Comparison of ENCODE assay signal across 19 cellular contexts in genomic region chrX:95218964-95219363, GRCh38.
"Had no signal": no experiment of that assay in that cellular context is flagged by ENCODE, and none has a peak within 500 bp of the region (broad histone marks: within the 10 kb centered on the region; RNA-seq: fewer than 3 reads in every experiment).

No MANE protein-coding gene starts in this region.

- H3K4me3 ChIP-seq: esophagus muscularis mucosa, gastrocnemius medialis, heart right ventricle, mucosa of descending colon, spleen, testis, tibial nerve had no signal

- ATAC-seq: effector memory CD8-positive, alpha-beta T cell; gastrocnemius medialis; heart right ventricle; mucosa of descending colon; naive thymus-derived CD8-positive, alpha-beta T cell; sciatic nerve; stimulated activated memory B cell treated with anti-CD40 and anti-IgM and Interleukin-4, amounts not matched to agents 10 μg/mL and 1 μg/mL and 100 μg/mL, for 72 hours; stimulated activated naive CD8-positive, alpha-beta T cell treated with anti-CD3 and anti-CD28 coated beads, Interleukin-15, amount 100 ng/mL, for 72 hours had no signal

- H3K4me3 Mint-ChIP-seq: dendritic cell treated with granulocyte-macrophage colony-stimulating factor and Interleukin-4, amounts not matched to agents 40 ng/mL and 50 ng/mL, for 4 days; effector memory CD8-positive, alpha-beta T cell; naive thymus-derived CD8-positive, alpha-beta T cell; stimulated activated memory B cell treated with anti-CD40 and anti-IgM and Interleukin-4, amounts not matched to agents 10 μg/mL and 1 μg/mL and 100 μg/mL, for 72 hours; stimulated activated naive CD8-positive, alpha-beta T cell treated with anti-CD3 and anti-CD28 coated beads, Interleukin-15, amount 100 ng/mL, for 72 hours had no signal

- DNase-seq: effector memory CD8-positive, alpha-beta T cell; gastrocnemius medialis; heart right ventricle; kidney glomerular epithelial cell; mucosa of descending colon; naive thymus-derived CD8-positive, alpha-beta T cell; posterior cingulate gyrus; spleen; stimulated activated CD4-positive, alpha-beta T cell treated with anti-CD3 and anti-CD28 coated beads, Interleukin-15, amount 100 ng/mL, for 24 hours; stimulated activated CD4-positive, alpha-beta T cell treated with anti-CD3 and anti-CD28 coated beads, Interleukin-1b, Interleukin-23, amount 100 ng/mL, for 48 hours; stimulated activated CD4-positive, alpha-beta T cell treated with anti-CD3 and anti-CD28 coated beads, Interleukin-4, amount 100 ng/mL, for 24 hours; stimulated activated naive CD8-positive, alpha-beta T cell treated with anti-CD3 and anti-CD28 coated beads, Interleukin-15, amount 100 ng/mL, for 72 hours; testis had no signal

- H3K36me3 Mint-ChIP-seq: naive thymus-derived CD8-positive, alpha-beta T cell; stimulated activated memory B cell treated with anti-CD40 and anti-IgM and Interleukin-4, amounts not matched to agents 10 μg/mL and 1 μg/mL and 100 μg/mL, for 72 hours had no signal

- H3K36me3 ChIP-seq: esophagus muscularis mucosa, gastrocnemius medialis, heart right ventricle, spleen, tibial nerve had no signal

- H3K9me3 Mint-ChIP-seq: stimulated activated memory B cell treated with anti-CD40 and anti-IgM and Interleukin-4, amounts not matched to agents 10 μg/mL and 1 μg/mL and 100 μg/mL, for 72 hours; stimulated activated naive CD8-positive, alpha-beta T cell treated with anti-CD3 and anti-CD28 coated beads, Interleukin-15, amount 100 ng/mL, for 72 hours had no signal

- H3K4me1 ChIP-seq: esophagus muscularis mucosa, gastrocnemius medialis, heart right ventricle, spleen, testis, tibial nerve had no signal

- H3K27ac Mint-ChIP-seq: dendritic cell treated with granulocyte-macrophage colony-stimulating factor and Interleukin-4, amounts not matched to agents 40 ng/mL and 50 ng/mL, for 4 days; effector memory CD8-positive, alpha-beta T cell; naive thymus-derived CD8-positive, alpha-beta T cell; stimulated activated memory B cell treated with anti-CD40 and anti-IgM and Interleukin-4, amounts not matched to agents 10 μg/mL and 1 μg/mL and 100 μg/mL, for 72 hours; stimulated activated naive CD8-positive, alpha-beta T cell treated with anti-CD3 and anti-CD28 coated beads, Interleukin-15, amount 100 ng/mL, for 72 hours had no signal

- H3K27me3 Mint-ChIP-seq: dendritic cell treated with granulocyte-macrophage colony-stimulating factor and Interleukin-4, amounts not matched to agents 40 ng/mL and 50 ng/mL, for 4 days; effector memory CD8-positive, alpha-beta T cell; naive thymus-derived CD8-positive, alpha-beta T cell; stimulated activated memory B cell treated with anti-CD40 and anti-IgM and Interleukin-4, amounts not matched to agents 10 μg/mL and 1 μg/mL and 100 μg/mL, for 72 hours; stimulated activated naive CD8-positive, alpha-beta T cell treated with anti-CD3 and anti-CD28 coated beads, Interleukin-15, amount 100 ng/mL, for 72 hours had no signal

- H3K9me3 ChIP-seq: esophagus muscularis mucosa, gastrocnemius medialis, mucosa of descending colon, testis, tibial nerve had no signal

- H3K27ac ChIP-seq: epithelial cell of prostate, esophagus muscularis mucosa, gastrocnemius medialis, heart right ventricle, spleen, testis, tibial nerve had no signal

- H3K4me1 Mint-ChIP-seq: naive thymus-derived CD8-positive, alpha-beta T cell; stimulated activated memory B cell treated with anti-CD40 and anti-IgM and Interleukin-4, amounts not matched to agents 10 μg/mL and 1 μg/mL and 100 μg/mL, for 72 hours; stimulated activated naive CD8-positive, alpha-beta T cell treated with anti-CD3 and anti-CD28 coated beads, Interleukin-15, amount 100 ng/mL, for 72 hours had no signal

- H3K27me3 ChIP-seq: esophagus muscularis mucosa, gastrocnemius medialis, heart right ventricle, spleen, testis, tibial nerve had no signal
